ENCODE assay signal across 8 cellular contexts in genomic region chr17:81519284-81520020, GRCh38. TPM values are rescaled to one million over a fixed set of nuclear protein-coding genes. Genes with fewer than 3 reads are reported as not detected.
A peak's percentile ranks its signal among the peaks of the same experiment; 100 is the strongest.
DNase-seq lines count a peak whose midpoint lies in the region; ATAC-seq, FAIRE-seq and TF ChIP-seq lines count a peak whose summit lies in the region.

No MANE protein-coding gene starts in this region.

- H3K4me3 ChIP-seq in BLaER1 (peak overlapping the region; percentile 65), mononuclear cell (ENCODE audit: low read length) (peak overlapping the region; percentile 35), testis (peak overlapping the region; percentile 34 to 44)

- ATAC-seq in HG03045 (IDR thresholded peaks at IDR 0.05; ENCODE audit: unreplicated experiment) (peak; percentile 22), GM19328 (IDR thresholded peaks at IDR 0.05; ENCODE audit: unreplicated experiment) (no peak)

- no peak for TF ChIP-seq POLR2A in testis (IDR thresholded peaks at IDR 0.05)

- H3K36me3 ChIP-seq in BLaER1 (no peaks in the 10 kb centered on the region), testis (ENCODE audit: low read depth, missing control alignments) (no peaks in the 10 kb centered on the region)

- H3K9me3 ChIP-seq in BLaER1 (no peaks in the 10 kb centered on the region), mononuclear cell (ENCODE audit: low read depth, low read length) (no peaks in the 10 kb centered on the region), testis (no peaks in the 10 kb centered on the region)

- intact Hi-C loops in testis (cut with DNase I; ENCODE audit: low total_unique reads), result no loop called here

- H3K27ac ChIP-seq in BLaER1, result peak overlapping the region; percentile 57
- H3K27ac ChIP-seq in testis, result no peak overlapping the region

- H3K4me1 ChIP-seq in BLaER1 (peaks cover 80% of the 10 kb centered on the region), mononuclear cell (ENCODE audit: insufficient read depth, low read length) (peaks cover 50% of the 10 kb centered on the region), testis (peaks cover 33% of the 10 kb centered on the region)

- H3K4me2 ChIP-seq in BLaER1, result peak overlapping the region; percentile 99

- peak overlapping the region; percentile 64 for H3K9ac ChIP-seq in BLaER1

- TF ChIP-seq CTCF in testis (IDR thresholded peaks at IDR 0.05), result peak in 2 of 3 experiments; percentile 23 to 24

- WGBS in testis, 2 donors, result 28 to 53% methylated on average over 5 to 19 of the region's 61 CpGs

- H4K20me1 ChIP-seq in BLaER1, result peaks cover 59% of the 10 kb centered on the region

- FAIRE-seq in urothelium cell line (lab: Jason Lieb, UNC), result no peak

- H3K27me3 ChIP-seq in BLaER1, result peaks cover 27% of the 10 kb centered on the region
- no peaks in the 10 kb centered on the region for H3K27me3 ChIP-seq in mononuclear cell (ENCODE audit: insufficient read depth, low read length)
- H3K27me3 ChIP-seq in testis, result no peaks in the 10 kb centered on the region

- peak; percentile 68 for DNase-seq in activated CD4-positive, CD25-positive, alpha-beta regulatory T cell treated with anti-CD3 and anti-CD28 coated beads, Interleukin-2, amount 50 U/mL, for 72 hours
- DNase-seq in ecto neural progenitor cell (ENCODE audit: low spot score) (peak; percentile 75), testis (no peak), urothelium cell line (ENCODE audit: low spot score) (no peak)

RNA-seq across cellular contexts. Expression of gene ACTG1, which starts 6.9 kb away (rescaled TPM):
- total RNA-seq in mononuclear cell (2,327 TPM), testis (1,000 to 10,000 TPM; 1,790 to 2,057 TPM)
- polyA plus RNA-seq in testis (ENCODE audit: insufficient read depth, low read depth, low replicate concordance), result 1,571 TPM

RNA-seq across cellular contexts. Expression of gene FSCN2, which starts 8.7 kb away (rescaled TPM):
- total RNA-seq in mononuclear cell, result 0.52 TPM
- total RNA-seq in testis, result 1 to 10 TPM; 3.5 to 4.0 TPM
- 0.37 TPM for polyA plus RNA-seq in testis (ENCODE audit: insufficient read depth, low read depth, low replicate concordance)

RNA-seq across cellular contexts. Expression of gene FAAP100, which starts 32.7 kb away (rescaled TPM):
- total RNA-seq in mononuclear cell (13.5 TPM), testis (10 to 100 TPM; 42.6 to 45.8 TPM)
- 17.6 TPM for polyA plus RNA-seq in testis (ENCODE audit: insufficient read depth, low read depth, low replicate concordance)

Comparison
In these comparisons a context has a peak if more than half of its experiments do, and no peak if none do; other contexts are left out.
1. DNase-seq: peak in activated CD4-positive, CD25-positive, alpha-beta regulatory T cell treated with anti-CD3 and anti-CD28 coated beads, Interleukin-2, amount 50 U/mL, for 72 hours (single experiment) and ecto neural progenitor cell (single experiment); none in testis (single experiment) and urothelium cell line (single experiment).
2. Peak in every context shown above with its lines, with median percentiles within 50 percentile points of each other: H3K4me3 ChIP-seq.